Comparison of ENCODE assay signal across 26 cellular contexts in the genomic region with DNA sequence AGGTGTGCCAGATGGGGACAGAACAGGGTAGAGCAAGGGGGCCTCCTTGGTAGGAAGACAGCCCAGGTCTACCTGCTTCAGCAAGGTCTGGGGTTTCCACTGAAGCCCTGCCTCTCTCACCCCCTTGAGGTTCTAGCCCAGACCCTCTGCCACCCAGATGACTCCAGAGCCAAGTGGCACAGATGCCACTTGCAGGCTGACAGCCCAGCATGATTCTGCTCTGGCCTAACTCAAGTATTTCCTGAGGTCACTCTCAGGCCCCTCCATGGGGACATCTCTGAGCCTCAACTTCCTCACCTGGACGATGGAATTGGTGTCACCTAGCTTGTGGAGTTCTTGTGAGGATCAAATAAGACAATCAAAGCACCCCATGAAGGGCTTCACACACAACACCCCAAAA. TPM values are rescaled to one million over a fixed set of nuclear protein-coding genes. Genes with fewer than 3 reads are reported as not detected.
DNase-seq lines count a peak whose midpoint lies in the region; ATAC-seq and TF ChIP-seq lines count a peak whose summit lies in the region.
"Had no signal": no experiment of that assay in that cellular context is flagged by ENCODE, and none has a peak within 500 bp of the region (broad histone marks: within the 10 kb centered on the region; RNA-seq: fewer than 3 reads in every experiment).

No MANE protein-coding gene starts in this region.

- no peak for ATAC-seq in omental fat pad (ENCODE audit: low FRiP score)
- ATAC-seq in GM18520 (IDR thresholded peaks at IDR 0.05; ENCODE audit: unreplicated experiment): no peak
- no peak for ATAC-seq in heart right ventricle
- ATAC-seq: left lung had no signal

- H3K4me3 ChIP-seq in WERI-Rb-1 (ENCODE audit: low read depth, low read length) (no peak overlapping the region), heart right ventricle (no peak overlapping the region), testis (no peak overlapping the region)
- H3K4me3 ChIP-seq: left lung, SK-N-MC, spleen, thyroid gland had no signal

- H3K4me1 ChIP-seq in heart right ventricle (peaks cover 0 to 11% (median 0%) of the 10 kb centered on the region in 9 donors), testis (peaks cover 5% of the 10 kb centered on the region)
- H3K4me1 ChIP-seq: left lung had no signal

- no peaks in the 10 kb centered on the region for H3K4me1 Mint-ChIP-seq in CD14-positive monocyte
- H3K4me1 Mint-ChIP-seq: naive B cell had no signal

- H3K27ac ChIP-seq in WERI-Rb-1: no peak overlapping the region
- no peak overlapping the region for H3K27ac ChIP-seq in heart right ventricle
- no peak overlapping the region for H3K27ac ChIP-seq in testis
- H3K27ac ChIP-seq: brain microvascular endothelial cell, KMS-11, left lung, SK-N-MC, thyroid gland had no signal

- WGBS in heart right ventricle, 2 donors: 76 to 78% methylated on average over 1 of the region's 1 CpG
- 79% methylated on average over 1 of the region's 1 CpG; no CpG with 5 or more reads in 1 of the 2 donors for WGBS in testis, 2 donors

- no peaks in the 10 kb centered on the region for H3K9me3 Mint-ChIP-seq in CD14-positive monocyte
- H3K9me3 Mint-ChIP-seq: CD4-positive, alpha-beta T cell; naive B cell; T-helper 1 cell treated with Interleukin-12 subunit alpha and Interleukin-12 subunit beta and Interleukin-4 antibody, amounts not matched to agents 30 μg/mL and 1 μg/mL, for 36 hours had no signal

- H3K27me3 Mint-ChIP-seq in CD14-positive monocyte (ENCODE audit: low read depth in 3 of 3): peaks cover 0 to 6% (median 0%) of the 10 kb centered on the region in 3 donors
- H3K27me3 Mint-ChIP-seq: CD4-positive, alpha-beta T cell; naive B cell had no signal

- peaks cover 73% of the 10 kb centered on the region for H3K36me3 ChIP-seq in WERI-Rb-1
- H3K36me3 ChIP-seq in heart right ventricle: peaks cover 0 to 78% (median 11%) of the 10 kb centered on the region in 9 donors
- no peaks in the 10 kb centered on the region for H3K36me3 ChIP-seq in testis (ENCODE audit: low read depth, missing control alignments)
- H3K36me3 ChIP-seq: brain microvascular endothelial cell had no signal

- no peaks in the 10 kb centered on the region for H3K36me3 Mint-ChIP-seq in CD14-positive monocyte
- H3K36me3 Mint-ChIP-seq: naive B cell had no signal

- intact Hi-C loops in CD14-positive monocyte (cut with micrococcal nuclease): no loop called here
- intact Hi-C loops in heart right ventricle (cut with DNase I): loop anchor here in 2 of 10 donors (10.0 kb wide), 1 partner anchor 131 kb away; no protein-coding TSS in a partner anchor
- intact Hi-C loops in testis (cut with DNase I; ENCODE audit: low total_unique reads): no loop called here

- no peak for TF ChIP-seq POLR2A in testis (IDR thresholded peaks at IDR 0.05)

- H3K9me3 ChIP-seq in WERI-Rb-1 (ENCODE audit: severe bottlenecking) (no peaks in the 10 kb centered on the region), heart right ventricle (no peaks in the 10 kb centered on the region), testis (no peaks in the 10 kb centered on the region)
- H3K9me3 ChIP-seq: left lung, spleen, thyroid gland had no signal

- no peak overlapping the region for H3K27ac Mint-ChIP-seq in CD14-positive monocyte
- H3K27ac Mint-ChIP-seq: CD4-positive, alpha-beta T cell; T-helper 1 cell treated with Interleukin-12 subunit alpha and Interleukin-12 subunit beta and Interleukin-4 antibody, amounts not matched to agents 30 μg/mL and 1 μg/mL, for 36 hours had no signal

- TF ChIP-seq CTCF in CD14-positive monocyte (IDR thresholded peaks at IDR 0.05) (no peak), WERI-Rb-1 (IDR thresholded peaks at IDR 0.05; ENCODE audit: low read depth, low read length) (no peak), omental fat pad (IDR thresholded peaks at IDR 0.05) (no peak), heart right ventricle (IDR thresholded peaks at IDR 0.05) (no peak), testis (IDR thresholded peaks at IDR 0.05) (no peak)

- H3K4me3 Mint-ChIP-seq in CD14-positive monocyte: no peak overlapping the region
- H3K4me3 Mint-ChIP-seq: CD4-positive, alpha-beta T cell; T-helper 1 cell treated with Interleukin-12 subunit alpha and Interleukin-12 subunit beta and Interleukin-4 antibody, amounts not matched to agents 30 μg/mL and 1 μg/mL, for 36 hours had no signal

- DNase-seq in 8988T (peak; percentile 14), CD14-positive monocyte (ENCODE audit: low spot score) (peak; percentile 28), WERI-Rb-1 (peak; percentile 3), omental fat pad (ENCODE audit: low spot score) (peak; percentile 19), heart right ventricle (no peak), testis (no peak)
- DNase-seq: brain microvascular endothelial cell; DMS 273 treated with DMSO at 0.1 percent for 48 hours; effector CD4-positive, alpha-beta T cell; foreskin melanocyte; hypothalamus; naive B cell; NCI-H187; NCI-H526 treated with DMSO at 0.1 percent for 48 hours; occipital lobe; stimulated activated CD4-positive, alpha-beta T cell treated with anti-CD3 and anti-CD28 coated beads, Interleukin-4, amount 100 ng/mL, for 1 hour; stimulated activated naive CD4-positive, alpha-beta T cell treated with Interleukin-2 at 50 U/mL for 16 hours had no signal

- no peaks in the 10 kb centered on the region for H3K27me3 ChIP-seq in WERI-Rb-1 (ENCODE audit: insufficient read depth, low read depth, severe bottlenecking)
- no peaks in the 10 kb centered on the region for H3K27me3 ChIP-seq in heart right ventricle
- no peaks in the 10 kb centered on the region for H3K27me3 ChIP-seq in testis
- H3K27me3 ChIP-seq: brain microvascular endothelial cell, left lung, spleen, thyroid gland had no signal

RNA-seq across cellular contexts. Expression of a gene that starts 23.9 kb away (rescaled TPM):
- polyA plus RNA-seq in CD14-positive monocyte (under 1 TPM in 1 of 2 donors, not detected in 1; 0.14 TPM), heart right ventricle (100 to 1,000 TPM in 1 of 2 donors, 10 to 100 TPM in 1; 30.1 to 135 TPM), testis (ENCODE audit: insufficient read depth, low read depth, low replicate concordance) (41.5 TPM)
- total RNA-seq in omental fat pad (10 to 100 TPM; 66.7 to 91.3 (median 77.1) TPM), heart right ventricle (10 to 100 TPM; 27.7 to 67.3 (median 32.4) TPM), testis (10 to 100 TPM; 70.2 to 79.2 TPM)

RNA-seq across cellular contexts. Expression of a gene that starts 33.9 kb away (rescaled TPM):
- polyA plus RNA-seq in CD14-positive monocyte (1 to 10 TPM; 5.4 to 5.9 TPM), heart right ventricle (10 to 100 TPM in 1 of 2 donors, 1 to 10 TPM in 1; 4.7 to 11.0 TPM), testis (ENCODE audit: insufficient read depth, low read depth, low replicate concordance) (16.0 TPM)
- total RNA-seq in omental fat pad (10 to 100 TPM; 11.6 to 15.1 (median 13.6) TPM), heart right ventricle (10 to 100 TPM in 8 of 10 donors, 1 to 10 TPM in 2; 9.5 to 14.3 (median 12.2) TPM), testis (10 to 100 TPM; 11.7 to 16.0 TPM)

RNA-seq across cellular contexts. Expression of a gene that starts 34.0 kb away (rescaled TPM):
- polyA plus RNA-seq in CD14-positive monocyte: not detected
- total RNA-seq in omental fat pad: not detected
- under 1 TPM in 1 of 10 donors, not detected in 9; 0.28 TPM for total RNA-seq in heart right ventricle
- polyA plus RNA-seq in heart right ventricle: under 1 TPM in 1 of 2 donors, not detected in 1; 0.29 TPM
- 1 to 10 TPM in 1 of 2 donors, under 1 TPM in 1; 0.81 to 2.0 TPM for total RNA-seq in testis
- 0.98 TPM for polyA plus RNA-seq in testis (ENCODE audit: insufficient read depth, low read depth, low replicate concordance)
- total RNA-seq: activated CD8-positive, alpha-beta memory T cell treated with anti-CD3 and anti-CD28 coated beads for 36 hours; CD4-positive, alpha-beta T cell; left lung; thyroid gland had no signal
- polyA plus RNA-seq: spleen had no signal

RNA-seq across cellular contexts. Expression of a gene that starts 34.1 kb away (rescaled TPM):
- 100 to 1,000 TPM; 478 to 559 TPM for polyA plus RNA-seq in CD14-positive monocyte
- total RNA-seq in omental fat pad: 100 to 1,000 TPM; 239 to 266 (median 255) TPM
- 100 to 1,000 TPM; 140 to 227 (median 193) TPM for total RNA-seq in heart right ventricle
- 1,000 to 10,000 TPM in 1 of 2 donors, 100 to 1,000 TPM in 1; 365 to 1,063 TPM for polyA plus RNA-seq in heart right ventricle
- total RNA-seq in testis: 100 to 1,000 TPM; 380 to 393 TPM
- polyA plus RNA-seq in testis (ENCODE audit: insufficient read depth, low read depth, low replicate concordance): 425 TPM

RNA-seq across cellular contexts. Expression of a gene that starts 40.6 kb away (rescaled TPM):
- polyA plus RNA-seq in CD14-positive monocyte (1 to 10 TPM; 1.8 to 2.8 TPM), heart right ventricle (1 to 10 TPM; 4.5 to 5.1 TPM), testis (ENCODE audit: insufficient read depth, low read depth, low replicate concordance) (56.5 TPM)
- total RNA-seq in omental fat pad (1 to 10 TPM; 4.0 to 6.5 (median 5.5) TPM), heart right ventricle (1 to 10 TPM; 2.2 to 5.4 (median 3.8) TPM), testis (10 to 100 TPM; 25.0 to 26.3 TPM)

Comparison
In these comparisons a context has a peak if more than half of its experiments do, and no peak if none do; other contexts are left out.
1. DNase-seq: peak in 8988T (single experiment), CD14-positive monocyte (single experiment), WERI-Rb-1 (single experiment) and omental fat pad (single experiment); none in heart right ventricle (0 of 2) and testis (single experiment).